In the genomic region with DNA sequence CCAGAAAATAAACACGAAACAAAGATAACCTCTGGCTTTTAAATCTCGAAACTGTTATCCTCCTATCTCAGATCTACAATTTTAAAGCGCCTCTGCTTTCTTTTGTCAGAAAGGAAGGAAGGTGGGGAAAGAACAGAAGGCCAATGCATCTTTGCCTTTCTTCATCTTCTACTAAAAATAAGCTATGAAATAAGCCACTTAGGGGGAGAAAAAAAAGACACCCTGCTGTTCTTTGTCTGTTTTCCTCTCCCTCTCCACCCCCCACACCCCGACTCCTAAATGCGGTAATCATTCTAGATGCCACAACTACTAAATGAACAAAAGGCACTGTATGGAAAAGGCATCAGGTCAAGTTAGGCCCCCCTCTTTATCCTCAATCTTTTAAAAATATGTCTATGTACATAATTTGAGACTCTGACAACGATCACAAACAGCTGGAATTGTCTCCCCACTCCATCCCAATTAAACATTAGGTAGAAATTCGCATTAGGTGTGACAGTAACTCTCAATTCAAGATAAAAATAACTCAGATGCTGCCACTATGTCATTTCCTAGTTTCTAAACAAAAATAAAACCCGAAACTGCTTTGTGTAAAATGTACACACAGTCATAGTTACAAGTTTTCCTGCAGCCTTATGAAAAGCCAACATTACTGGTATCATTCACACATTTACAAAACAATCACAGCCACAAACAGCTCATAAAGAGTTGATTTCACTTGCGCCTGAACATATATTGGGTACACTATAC, we compare ENCODE assay signal across 9 cellular contexts. TPM values are rescaled to one million over a fixed set of nuclear protein-coding genes. Genes with fewer than 3 reads are reported as not detected.
DNase-seq lines count a peak whose midpoint lies in the region; ATAC-seq and FAIRE-seq lines count a peak whose summit lies in the region.
"Had no signal": no experiment of that assay in that cellular context is flagged by ENCODE, and none has a peak within 500 bp of the region (broad histone marks: within the 10 kb centered on the region; RNA-seq: fewer than 3 reads in every experiment).

No MANE protein-coding gene starts in this region.

- peak; percentile 18 for ATAC-seq in activated CD4-positive, alpha-beta T cell treated with anti-CD3 and anti-CD28 coated beads for 36 hours
- no peak for ATAC-seq in naive thymus-derived CD4-positive, alpha-beta T cell

- peaks cover 22% of the 10 kb centered on the region for H3K4me1 ChIP-seq in HUES6 (ENCODE audit: control insufficient read depth, insufficient read depth, low read length)
- H3K4me1 ChIP-seq in naive thymus-derived CD4-positive, alpha-beta T cell (ENCODE audit: control insufficient read depth in 2 of 2, insufficient read depth in 2 of 2, low read length in 2 of 2): peaks cover 20 to 28% of the 10 kb centered on the region in 2 donors

- H3K9me3 Mint-ChIP-seq in activated CD4-positive, alpha-beta T cell treated with anti-CD3 and anti-CD28 coated beads for 36 hours (ENCODE audit: low read depth): no peaks in the 10 kb centered on the region
- H3K9me3 Mint-ChIP-seq in naive thymus-derived CD4-positive, alpha-beta T cell: peaks cover 0 to 5% (median 0%) of the 10 kb centered on the region in 11 donors
- H3K9me3 Mint-ChIP-seq: dendritic cell treated with granulocyte-macrophage colony-stimulating factor and Interleukin-4, amounts not matched to agents 40 ng/mL and 50 ng/mL, for 4 days had no signal

- H3K4me1 Mint-ChIP-seq in activated CD4-positive, alpha-beta T cell treated with anti-CD3 and anti-CD28 coated beads for 36 hours: peaks cover 15% of the 10 kb centered on the region
- peaks cover 1 to 24% (median 17%) of the 10 kb centered on the region in 7 donors for H3K4me1 Mint-ChIP-seq in naive thymus-derived CD4-positive, alpha-beta T cell

- H3K27me3 ChIP-seq in HUES6 (ENCODE audit: control insufficient read depth, insufficient read depth, low read length): no peaks in the 10 kb centered on the region
- no peaks in the 10 kb centered on the region for H3K27me3 ChIP-seq in naive thymus-derived CD4-positive, alpha-beta T cell (ENCODE audit: control insufficient read depth in 2 of 2, insufficient read depth in 2 of 2, low read length in 2 of 2)

- H3K9me3 ChIP-seq in HUES6 (ENCODE audit: control insufficient read depth, insufficient read depth, low read depth, low read length): no peaks in the 10 kb centered on the region
- H3K9me3 ChIP-seq in naive thymus-derived CD4-positive, alpha-beta T cell (ENCODE audit: control insufficient read depth in 2 of 3, low read length in 3 of 3): no peaks in the 10 kb centered on the region

- peak; percentile 18 for DNase-seq in activated CD4-positive, alpha-beta T cell treated with anti-CD3 and anti-CD28 coated beads for 36 hours
- DNase-seq in activated CD4-positive, alpha-beta T cell treated with anti-CD3 and anti-CD28 coated beads, Interleukin-2, amount 50 U/mL, for 1 hour: no peak
- DNase-seq in dermis blood vessel endothelial cell: peak; percentile 57
- peak in 7 of 9 donors; percentile 3 to 34 (median 18) for DNase-seq in naive thymus-derived CD4-positive, alpha-beta T cell
- no peak for DNase-seq in frontal cortex (ENCODE audit: low spot score in 2 of 2)
- no peak for DNase-seq in SW480 (ENCODE audit: low spot score)
- DNase-seq in DMS114 treated with DMSO at 0.1 percent for 48 hours (lab: John Stamatoyannopoulos, UW; ENCODE audit: unreplicated experiment): no peak

- POLR2A ChIA-PET in activated CD4-positive, alpha-beta T cell treated with anti-CD3 and anti-CD28 coated beads for 36 hours (lab: Charles Lee): interaction anchor here (0.9 to 1.4 kb wide), 5 partner anchors 60 to 1159 kb away, joined by 3 to 4 read pairs (median 3); partner anchors contain the start of gene STRIP2
- POLR2A ChIA-PET in naive thymus-derived CD4-positive, alpha-beta T cell (lab: Charles Lee): interaction anchor here (0.8 to 1.9 kb wide), 4 partner anchors 9 to 119 kb away, joined by 3 to 9 read pairs (median 4); no protein-coding TSS in a partner anchor

- H3K27ac Mint-ChIP-seq in activated CD4-positive, alpha-beta T cell treated with anti-CD3 and anti-CD28 coated beads for 36 hours: no peak overlapping the region
- H3K27ac Mint-ChIP-seq in naive thymus-derived CD4-positive, alpha-beta T cell: no peak overlapping the region
- H3K27ac Mint-ChIP-seq: dendritic cell treated with granulocyte-macrophage colony-stimulating factor and Interleukin-4, amounts not matched to agents 40 ng/mL and 50 ng/mL, for 4 days had no signal

- peak overlapping the region; percentile 96 for H3K27ac ChIP-seq in HUES6 (ENCODE audit: low read depth, low read length)
- peak overlapping the region; percentile 99 for H3K27ac ChIP-seq in naive thymus-derived CD4-positive, alpha-beta T cell (ENCODE audit: low read depth, low read length)

- intact Hi-C loops in activated CD4-positive, alpha-beta T cell treated with anti-CD3 and anti-CD28 coated beads for 36 hours (cut with DNase I, micrococcal nuclease): loop anchor here (2.0 to 10.0 kb wide), 7 partner anchors 43 to 1154 kb away; partner anchors contain the start of genes COPG2 (in 1 of the 2) and NRF1 (in 1 of the 2)
- intact Hi-C loops in naive thymus-derived CD4-positive, alpha-beta T cell (cut with micrococcal nuclease): loop anchor here (2.0 to 5.0 kb wide), 12 partner anchors 62 to 1543 kb away; partner anchors contain the start of genes STRIP2 (in 2 of the 2), CALU (in 1 of the 2), COPG2 (in 1 of the 2) and IMPDH1 (in 1 of the 2)

- H3K9ac ChIP-seq in HUES6 (ENCODE audit: low read length): peak overlapping the region; percentile 96

- peaks cover 6% of the 10 kb centered on the region; the same call in 1 of the 2 replicates for H3K36me3 ChIP-seq in HUES6 (ENCODE audit: control insufficient read depth, insufficient read depth, low read length)
- H3K36me3 ChIP-seq in naive thymus-derived CD4-positive, alpha-beta T cell (ENCODE audit: control insufficient read depth in 2 of 3, insufficient read depth in 3 of 3, low read length in 3 of 3): peaks cover 0 to 5% (median 0%) of the 10 kb centered on the region in 3 experiments

- peak overlapping the region; percentile 97 for H3K4me3 ChIP-seq in HUES6 (ENCODE audit: low read depth, low read length)
- peak overlapping the region; percentile 80 for H3K4me3 ChIP-seq in naive thymus-derived CD4-positive, alpha-beta T cell (ENCODE audit: low read length)

- peaks cover 2% of the 10 kb centered on the region for H3K36me3 Mint-ChIP-seq in activated CD4-positive, alpha-beta T cell treated with anti-CD3 and anti-CD28 coated beads for 36 hours (ENCODE audit: low read depth)
- peaks cover 0 to 7% (median 4%) of the 10 kb centered on the region in 5 donors for H3K36me3 Mint-ChIP-seq in naive thymus-derived CD4-positive, alpha-beta T cell

- CTCF ChIA-PET in activated CD4-positive, alpha-beta T cell treated with anti-CD3 and anti-CD28 coated beads for 36 hours (lab: Charles Lee): interaction anchor here (0.5 to 3.2 kb wide), 7 partner anchors 12 to 1495 kb away, joined by 3 to 13 read pairs (median 3); partner anchors contain the start of gene HILPDA
- CTCF ChIA-PET in naive thymus-derived CD4-positive, alpha-beta T cell (lab: Charles Lee): interaction anchor here (0.6 kb wide), 2 partner anchors 192 to 1422 kb away, joined by 3 read pairs; no protein-coding TSS in a partner anchor

- FAIRE-seq in frontal cortex (lab: Jason Lieb, UNC): no peak

- H3K27me3 Mint-ChIP-seq in activated CD4-positive, alpha-beta T cell treated with anti-CD3 and anti-CD28 coated beads for 36 hours: no peaks in the 10 kb centered on the region
- no peaks in the 10 kb centered on the region for H3K27me3 Mint-ChIP-seq in naive thymus-derived CD4-positive, alpha-beta T cell
- H3K27me3 Mint-ChIP-seq: dendritic cell treated with granulocyte-macrophage colony-stimulating factor and Interleukin-4, amounts not matched to agents 40 ng/mL and 50 ng/mL, for 4 days had no signal

- no peak overlapping the region for H3K4me3 Mint-ChIP-seq in activated CD4-positive, alpha-beta T cell treated with anti-CD3 and anti-CD28 coated beads for 36 hours
- H3K4me3 Mint-ChIP-seq in naive thymus-derived CD4-positive, alpha-beta T cell: no peak overlapping the region
- H3K4me3 Mint-ChIP-seq: dendritic cell treated with granulocyte-macrophage colony-stimulating factor and Interleukin-4, amounts not matched to agents 40 ng/mL and 50 ng/mL, for 4 days had no signal

RNA-seq across cellular contexts. Expression of gene UBE2H, which starts 2.4 kb away (rescaled TPM):
- 10 to 100 TPM; 25.6 to 40.7 TPM for total RNA-seq in activated CD4-positive, alpha-beta T cell treated with anti-CD3 and anti-CD28 coated beads for 36 hours
- total RNA-seq in dermis blood vessel endothelial cell: 71.5 and 87.2 TPM in 2 replicates
- 10 to 100 TPM; 32.0 to 69.2 (median 49.1) TPM for total RNA-seq in naive thymus-derived CD4-positive, alpha-beta T cell
- polyA plus RNA-seq in naive thymus-derived CD4-positive, alpha-beta T cell: 10 to 100 TPM; 40.3 to 53.9 TPM
- total RNA-seq in frontal cortex: 73.8 TPM

Comparison
In these comparisons a context has a peak if more than half of its experiments do, and no peak if none do; other contexts are left out.
1. DNase-seq: peak in activated CD4-positive, alpha-beta T cell treated with anti-CD3 and anti-CD28 coated beads for 36 hours (single experiment), dermis blood vessel endothelial cell (single experiment) and naive thymus-derived CD4-positive, alpha-beta T cell (7 of 9); none in activated CD4-positive, alpha-beta T cell treated with anti-CD3 and anti-CD28 coated beads, Interleukin-2, amount 50 U/mL, for 1 hour (single experiment), frontal cortex (0 of 2), SW480 (single experiment) and DMS114 treated with DMSO at 0.1 percent for 48 hours (single experiment).